In genomic region chr2:38959938-38960608, GRCh38 we compare ENCODE assay signal across 1 cellular context.
TF ChIP-seq lines count a peak whose summit lies in the region.

No MANE protein-coding gene starts in this region.

TF ChIP-seq in WTC11, 78 proteins besides CTCF, POLR2A, EP300 and RAD21 (continued from another document and continues in another):
- TF ChIP-seq PRRX2 (CRISPR knock-in tag; IDR thresholded peaks at IDR 0.05), result no peak
- TF ChIP-seq GRHL2 (CRISPR knock-in tag; IDR thresholded peaks at IDR 0.05; ENCODE audit: insufficient replicate concordance, severe bottlenecking), result no peak
- peak; percentile 85 for TF ChIP-seq NR1H2 (CRISPR knock-in tag; IDR thresholded peaks at IDR 0.05)
- TF ChIP-seq, protein P1, sequence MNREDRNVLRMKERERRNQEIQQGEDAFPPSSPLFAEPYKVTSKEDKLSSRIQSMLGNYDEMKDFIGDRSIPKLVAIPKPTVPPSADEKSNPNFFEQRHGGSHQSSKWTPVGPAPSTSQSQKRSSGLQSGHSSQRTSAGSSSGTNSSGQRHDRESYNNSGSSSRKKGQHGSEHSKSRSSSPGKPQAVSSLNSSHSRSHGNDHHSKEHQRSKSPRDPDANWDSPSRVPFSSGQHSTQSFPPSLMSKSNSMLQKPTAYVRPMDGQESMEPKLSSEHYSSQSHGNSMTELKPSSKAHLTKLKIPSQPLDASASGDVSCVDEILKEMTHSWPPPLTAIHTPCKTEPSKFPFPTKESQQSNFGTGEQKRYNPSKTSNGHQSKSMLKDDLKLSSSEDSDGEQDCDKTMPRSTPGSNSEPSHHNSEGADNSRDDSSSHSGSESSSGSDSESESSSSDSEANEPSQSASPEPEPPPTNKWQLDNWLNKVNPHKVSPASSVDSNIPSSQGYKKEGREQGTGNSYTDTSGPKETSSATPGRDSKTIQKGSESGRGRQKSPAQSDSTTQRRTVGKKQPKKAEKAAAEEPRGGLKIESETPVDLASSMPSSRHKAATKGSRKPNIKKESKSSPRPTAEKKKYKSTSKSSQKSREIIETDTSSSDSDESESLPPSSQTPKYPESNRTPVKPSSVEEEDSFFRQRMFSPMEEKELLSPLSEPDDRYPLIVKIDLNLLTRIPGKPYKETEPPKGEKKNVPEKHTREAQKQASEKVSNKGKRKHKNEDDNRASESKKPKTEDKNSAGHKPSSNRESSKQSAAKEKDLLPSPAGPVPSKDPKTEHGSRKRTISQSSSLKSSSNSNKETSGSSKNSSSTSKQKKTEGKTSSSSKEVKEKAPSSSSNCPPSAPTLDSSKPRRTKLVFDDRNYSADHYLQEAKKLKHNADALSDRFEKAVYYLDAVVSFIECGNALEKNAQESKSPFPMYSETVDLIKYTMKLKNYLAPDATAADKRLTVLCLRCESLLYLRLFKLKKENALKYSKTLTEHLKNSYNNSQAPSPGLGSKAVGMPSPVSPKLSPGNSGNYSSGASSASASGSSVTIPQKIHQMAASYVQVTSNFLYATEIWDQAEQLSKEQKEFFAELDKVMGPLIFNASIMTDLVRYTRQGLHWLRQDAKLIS (CRISPR knock-in tag; IDR thresholded peaks at IDR 0.05; ENCODE audit: borderline replicate concordance), result peak; percentile 88; the same call in 1 of the 2 replicates
- TF ChIP-seq, protein P2, sequence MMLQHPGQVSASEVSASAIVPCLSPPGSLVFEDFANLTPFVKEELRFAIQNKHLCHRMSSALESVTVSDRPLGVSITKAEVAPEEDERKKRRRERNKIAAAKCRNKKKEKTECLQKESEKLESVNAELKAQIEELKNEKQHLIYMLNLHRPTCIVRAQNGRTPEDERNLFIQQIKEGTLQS (CRISPR knock-in tag; conservative IDR thresholded peaks at IDR 0.05), result no peak
- TF ChIP-seq ZNF317 (CRISPR knock-in tag; IDR thresholded peaks at IDR 0.05; ENCODE audit: borderline replicate concordance, low read depth), result peak; percentile 71; the same call in 1 of the 2 replicates
- TF ChIP-seq NFYB (CRISPR knock-in tag; conservative IDR thresholded peaks at IDR 0.05; ENCODE audit: low read depth), result peak; percentile 59
- no peak for TF ChIP-seq ZNF396 (CRISPR knock-in tag; IDR thresholded peaks at IDR 0.05; ENCODE audit: borderline replicate concordance)
- TF ChIP-seq, protein P3, sequence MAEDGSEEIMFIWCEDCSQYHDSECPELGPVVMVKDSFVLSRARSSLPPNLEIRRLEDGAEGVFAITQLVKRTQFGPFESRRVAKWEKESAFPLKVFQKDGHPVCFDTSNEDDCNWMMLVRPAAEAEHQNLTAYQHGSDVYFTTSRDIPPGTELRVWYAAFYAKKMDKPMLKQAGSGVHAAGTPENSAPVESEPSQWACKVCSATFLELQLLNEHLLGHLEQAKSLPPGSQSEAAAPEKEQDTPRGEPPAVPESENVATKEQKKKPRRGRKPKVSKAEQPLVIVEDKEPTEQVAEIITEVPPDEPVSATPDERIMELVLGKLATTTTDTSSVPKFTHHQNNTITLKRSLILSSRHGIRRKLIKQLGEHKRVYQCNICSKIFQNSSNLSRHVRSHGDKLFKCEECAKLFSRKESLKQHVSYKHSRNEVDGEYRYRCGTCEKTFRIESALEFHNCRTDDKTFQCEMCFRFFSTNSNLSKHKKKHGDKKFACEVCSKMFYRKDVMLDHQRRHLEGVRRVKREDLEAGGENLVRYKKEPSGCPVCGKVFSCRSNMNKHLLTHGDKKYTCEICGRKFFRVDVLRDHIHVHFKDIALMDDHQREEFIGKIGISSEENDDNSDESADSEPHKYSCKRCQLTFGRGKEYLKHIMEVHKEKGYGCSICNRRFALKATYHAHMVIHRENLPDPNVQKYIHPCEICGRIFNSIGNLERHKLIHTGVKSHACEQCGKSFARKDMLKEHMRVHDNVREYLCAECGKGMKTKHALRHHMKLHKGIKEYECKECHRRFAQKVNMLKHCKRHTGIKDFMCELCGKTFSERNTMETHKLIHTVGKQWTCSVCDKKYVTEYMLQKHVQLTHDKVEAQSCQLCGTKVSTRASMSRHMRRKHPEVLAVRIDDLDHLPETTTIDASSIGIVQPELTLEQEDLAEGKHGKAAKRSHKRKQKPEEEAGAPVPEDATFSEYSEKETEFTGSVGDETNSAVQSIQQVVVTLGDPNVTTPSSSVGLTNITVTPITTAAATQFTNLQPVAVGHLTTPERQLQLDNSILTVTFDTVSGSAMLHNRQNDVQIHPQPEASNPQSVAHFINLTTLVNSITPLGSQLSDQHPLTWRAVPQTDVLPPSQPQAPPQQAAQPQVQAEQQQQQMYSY (CRISPR knock-in tag; IDR thresholded peaks at IDR 0.05), result peak; percentile 71
- TF ChIP-seq ZNF232 (CRISPR knock-in tag; IDR thresholded peaks at IDR 0.05), result peak; percentile 98
- TF ChIP-seq, protein P4, sequence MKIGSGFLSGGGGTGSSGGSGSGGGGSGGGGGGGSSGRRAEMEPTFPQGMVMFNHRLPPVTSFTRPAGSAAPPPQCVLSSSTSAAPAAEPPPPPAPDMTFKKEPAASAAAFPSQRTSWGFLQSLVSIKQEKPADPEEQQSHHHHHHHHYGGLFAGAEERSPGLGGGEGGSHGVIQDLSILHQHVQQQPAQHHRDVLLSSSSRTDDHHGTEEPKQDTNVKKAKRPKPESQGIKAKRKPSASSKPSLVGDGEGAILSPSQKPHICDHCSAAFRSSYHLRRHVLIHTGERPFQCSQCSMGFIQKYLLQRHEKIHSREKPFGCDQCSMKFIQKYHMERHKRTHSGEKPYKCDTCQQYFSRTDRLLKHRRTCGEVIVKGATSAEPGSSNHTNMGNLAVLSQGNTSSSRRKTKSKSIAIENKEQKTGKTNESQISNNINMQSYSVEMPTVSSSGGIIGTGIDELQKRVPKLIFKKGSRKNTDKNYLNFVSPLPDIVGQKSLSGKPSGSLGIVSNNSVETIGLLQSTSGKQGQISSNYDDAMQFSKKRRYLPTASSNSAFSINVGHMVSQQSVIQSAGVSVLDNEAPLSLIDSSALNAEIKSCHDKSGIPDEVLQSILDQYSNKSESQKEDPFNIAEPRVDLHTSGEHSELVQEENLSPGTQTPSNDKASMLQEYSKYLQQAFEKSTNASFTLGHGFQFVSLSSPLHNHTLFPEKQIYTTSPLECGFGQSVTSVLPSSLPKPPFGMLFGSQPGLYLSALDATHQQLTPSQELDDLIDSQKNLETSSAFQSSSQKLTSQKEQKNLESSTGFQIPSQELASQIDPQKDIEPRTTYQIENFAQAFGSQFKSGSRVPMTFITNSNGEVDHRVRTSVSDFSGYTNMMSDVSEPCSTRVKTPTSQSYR (CRISPR knock-in tag; IDR thresholded peaks at IDR 0.05), result peak; percentile 92
- no peak for TF ChIP-seq RORB (CRISPR knock-in tag; IDR thresholded peaks at IDR 0.05)
- TF ChIP-seq, protein P5, sequence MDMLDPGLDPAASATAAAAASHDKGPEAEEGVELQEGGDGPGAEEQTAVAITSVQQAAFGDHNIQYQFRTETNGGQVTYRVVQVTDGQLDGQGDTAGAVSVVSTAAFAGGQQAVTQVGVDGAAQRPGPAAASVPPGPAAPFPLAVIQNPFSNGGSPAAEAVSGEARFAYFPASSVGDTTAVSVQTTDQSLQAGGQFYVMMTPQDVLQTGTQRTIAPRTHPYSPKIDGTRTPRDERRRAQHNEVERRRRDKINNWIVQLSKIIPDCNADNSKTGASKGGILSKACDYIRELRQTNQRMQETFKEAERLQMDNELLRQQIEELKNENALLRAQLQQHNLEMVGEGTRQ (CRISPR knock-in tag; IDR thresholded peaks at IDR 0.05), result no peak
- TF ChIP-seq FOXP4 (CRISPR knock-in tag; IDR thresholded peaks at IDR 0.05), result peak; percentile 100
- TF ChIP-seq SMAD4 (CRISPR knock-in tag; IDR thresholded peaks at IDR 0.05), result peak; percentile 85; the same call in 1 of the 2 replicates
- TF ChIP-seq JAZF1 (CRISPR knock-in tag; IDR thresholded peaks at IDR 0.05), result no peak
- 0 out of 2 replicates have a peak, but pooled peaks have one; percentile 50 for TF ChIP-seq ZNF512 (CRISPR knock-in tag; IDR thresholded peaks at IDR 0.05; ENCODE audit: borderline replicate concordance)
- TF ChIP-seq GTF2I (CRISPR knock-in tag; conservative IDR thresholded peaks at IDR 0.05), result no peak
- peak; percentile 91; the same call in 1 of the 2 replicates for TF ChIP-seq ZNF219 (CRISPR knock-in tag; IDR thresholded peaks at IDR 0.05; ENCODE audit: borderline replicate concordance)
- TF ChIP-seq PREB (CRISPR knock-in tag; IDR thresholded peaks at IDR 0.05; ENCODE audit: borderline replicate concordance), result 0 out of 2 replicates have a peak, but pooled peaks have one; percentile 64
- peak; percentile 96 for TF ChIP-seq SMAD3 (CRISPR knock-in tag; IDR thresholded peaks at IDR 0.05; ENCODE audit: borderline replicate concordance)
- TF ChIP-seq ATF6 (CRISPR knock-in tag; IDR thresholded peaks at IDR 0.05), result peak; percentile 93
- peak; percentile 93 for TF ChIP-seq CREM (CRISPR knock-in tag; IDR thresholded peaks at IDR 0.05)
- peak; percentile 89 for TF ChIP-seq ZNF138 (CRISPR knock-in tag; conservative IDR thresholded peaks at IDR 0.05)
- peak; percentile 100 for TF ChIP-seq FOXP1 (CRISPR knock-in tag; IDR thresholded peaks at IDR 0.05; ENCODE audit: borderline replicate concordance)
- peak; percentile 97 for TF ChIP-seq ATF1 (CRISPR knock-in tag; IDR thresholded peaks at IDR 0.05)
- peak; percentile 90 for TF ChIP-seq E2F4 (CRISPR knock-in tag; IDR thresholded peaks at IDR 0.05; ENCODE audit: borderline replicate concordance, low read depth)
- TF ChIP-seq AR (CRISPR knock-in tag; IDR thresholded peaks at IDR 0.05), result no peak
